ENCODE assay signal across 14 cellular contexts in the genomic region with DNA sequence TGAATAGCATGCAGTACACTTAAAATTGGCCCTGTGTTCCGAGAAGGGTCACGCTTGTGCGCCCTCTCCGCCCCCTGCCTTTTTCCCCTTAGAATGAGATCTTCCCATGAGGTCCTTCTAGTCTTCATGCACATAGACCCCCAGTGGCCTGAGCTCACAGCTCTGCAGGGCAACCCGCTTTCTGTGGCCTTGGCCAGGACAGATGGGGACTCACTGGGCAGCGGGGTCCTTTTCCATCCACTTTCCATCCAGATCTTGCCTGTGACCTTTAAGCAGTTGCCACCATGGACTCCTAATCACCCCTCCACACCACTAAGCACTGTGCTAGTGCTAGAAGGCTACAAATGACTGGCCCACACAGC.
DNase-seq lines count a peak whose midpoint lies in the region; ATAC-seq and TF ChIP-seq lines count a peak whose summit lies in the region.
"Had no signal": no experiment of that assay in that cellular context is flagged by ENCODE, and none has a peak within 500 bp of the region (broad histone marks: within the 10 kb centered on the region; RNA-seq: fewer than 3 reads in every experiment).

No MANE protein-coding gene starts in this region.

- H3K36me3 ChIP-seq in sigmoid colon (no peaks in the 10 kb centered on the region), suprapubic skin (no peaks in the 10 kb centered on the region)

- intact Hi-C loops in sigmoid colon (cut with DNase I) (no loop called here), dorsolateral prefrontal cortex (cut with DNase I) (no loop called here)

- H3K9me3 ChIP-seq in sigmoid colon (no peaks in the 10 kb centered on the region), suprapubic skin (no peaks in the 10 kb centered on the region)

- H3K27ac ChIP-seq in sigmoid colon (no peak overlapping the region), suprapubic skin (no peak overlapping the region), dorsolateral prefrontal cortex (no peak overlapping the region)

- H3K27ac Mint-ChIP-seq in activated naive CD8-positive, alpha-beta T cell treated with anti-CD3 and anti-CD28 coated beads, Interleukin-2, amount 10 ng/mL, durations not matched to agents 7 days and 5 days: no peak overlapping the region
- H3K27ac Mint-ChIP-seq in activated naive CD8-positive, alpha-beta T cell treated with anti-CD3 and anti-CD28 coated beads for 36 hours: no peak overlapping the region
- H3K27ac Mint-ChIP-seq in chondrocyte (ENCODE audit: unreplicated experiment): no peak overlapping the region
- H3K27ac Mint-ChIP-seq: B cell; CD4-positive, alpha-beta T cell; GM23338; H9 had no signal

- H3K4me3 ChIP-seq in sigmoid colon: no peak overlapping the region
- no peak overlapping the region for H3K4me3 ChIP-seq in suprapubic skin
- H3K4me3 ChIP-seq in dorsolateral prefrontal cortex: no peak overlapping the region
- H3K4me3 ChIP-seq: GM23338 had no signal

- WGBS in sigmoid colon, 2 donors: 96 to 98% methylated on average over 6 of the region's 6 CpGs
- 97% methylated on average over 6 of the region's 6 CpGs for WGBS in suprapubic skin

- peaks cover 9% of the 10 kb centered on the region for H3K27me3 Mint-ChIP-seq in activated naive CD8-positive, alpha-beta T cell treated with anti-CD3 and anti-CD28 coated beads, Interleukin-2, amount 10 ng/mL, durations not matched to agents 7 days and 5 days
- no peaks in the 10 kb centered on the region for H3K27me3 Mint-ChIP-seq in activated naive CD8-positive, alpha-beta T cell treated with anti-CD3 and anti-CD28 coated beads for 36 hours
- peaks cover 25% of the 10 kb centered on the region for H3K27me3 Mint-ChIP-seq in chondrocyte (ENCODE audit: low read depth)
- H3K27me3 Mint-ChIP-seq: CD4-positive, alpha-beta T cell had no signal

- TF ChIP-seq POLR2A in sigmoid colon (IDR thresholded peaks at IDR 0.05) (no peak), suprapubic skin (IDR thresholded peaks at IDR 0.05) (no peak)

- no peaks in the 10 kb centered on the region for H3K36me3 Mint-ChIP-seq in activated naive CD8-positive, alpha-beta T cell treated with anti-CD3 and anti-CD28 coated beads, Interleukin-2, amount 10 ng/mL, durations not matched to agents 7 days and 5 days
- H3K36me3 Mint-ChIP-seq in activated naive CD8-positive, alpha-beta T cell treated with anti-CD3 and anti-CD28 coated beads for 36 hours: no peaks in the 10 kb centered on the region
- peaks cover 3% of the 10 kb centered on the region for H3K36me3 Mint-ChIP-seq in chondrocyte (ENCODE audit: low read depth)

- no peaks in the 10 kb centered on the region for H3K4me1 ChIP-seq in sigmoid colon
- H3K4me1 ChIP-seq in suprapubic skin: peaks cover 9% of the 10 kb centered on the region

- no peaks in the 10 kb centered on the region for H3K27me3 ChIP-seq in sigmoid colon
- peaks cover 4% of the 10 kb centered on the region for H3K27me3 ChIP-seq in suprapubic skin
- peaks cover 0 to 15% (median 0%) of the 10 kb centered on the region in 45 donors for H3K27me3 ChIP-seq in dorsolateral prefrontal cortex

- peak; percentile 10 for DNase-seq in activated naive CD8-positive, alpha-beta T cell treated with anti-CD3 and anti-CD28 coated beads, Interleukin-2, amount 10 ng/mL, durations not matched to agents 7 days and 5 days
- DNase-seq in activated naive CD8-positive, alpha-beta T cell treated with anti-CD3 and anti-CD28 coated beads for 36 hours: no peak
- DNase-seq in chondrocyte (ENCODE audit: low spot score): peak; percentile 52
- DNase-seq in sigmoid colon: peak; percentile 40
- no peak for DNase-seq in medulla oblongata (ENCODE audit: extremely low spot score)
- DNase-seq in suprapubic skin (ENCODE audit: low spot score in 2 of 2): no peak
- DNase-seq in dorsolateral prefrontal cortex: no peak
- DNase-seq: C1 segment of cervical spinal cord; Calu3; CD4-positive, alpha-beta T cell; DMS 273 treated with DMSO at 0.1 percent for 48 hours; H9 had no signal

- H3K4me3 Mint-ChIP-seq in activated naive CD8-positive, alpha-beta T cell treated with anti-CD3 and anti-CD28 coated beads, Interleukin-2, amount 10 ng/mL, durations not matched to agents 7 days and 5 days: no peak overlapping the region
- no peak overlapping the region for H3K4me3 Mint-ChIP-seq in activated naive CD8-positive, alpha-beta T cell treated with anti-CD3 and anti-CD28 coated beads for 36 hours
- H3K4me3 Mint-ChIP-seq in chondrocyte (ENCODE audit: unreplicated experiment): no peak overlapping the region
- H3K4me3 Mint-ChIP-seq: B cell; CD4-positive, alpha-beta T cell; GM23338; H9 had no signal

- H3K9me3 Mint-ChIP-seq in activated naive CD8-positive, alpha-beta T cell treated with anti-CD3 and anti-CD28 coated beads, Interleukin-2, amount 10 ng/mL, durations not matched to agents 7 days and 5 days: no peaks in the 10 kb centered on the region
- H3K9me3 Mint-ChIP-seq in activated naive CD8-positive, alpha-beta T cell treated with anti-CD3 and anti-CD28 coated beads for 36 hours: no peaks in the 10 kb centered on the region
- H3K9me3 Mint-ChIP-seq in chondrocyte (ENCODE audit: low read depth): no peaks in the 10 kb centered on the region
- H3K9me3 Mint-ChIP-seq: CD4-positive, alpha-beta T cell; GM23338; H9 had no signal

- POLR2A ChIA-PET in activated naive CD8-positive, alpha-beta T cell treated with anti-CD3 and anti-CD28 coated beads, Interleukin-2, amount 10 ng/mL, durations not matched to agents 7 days and 5 days (lab: Charles Lee): no interaction called here

- no peak for ATAC-seq in activated naive CD8-positive, alpha-beta T cell treated with anti-CD3 and anti-CD28 coated beads, Interleukin-2, amount 10 ng/mL, durations not matched to agents 7 days and 5 days (ENCODE audit: low read depth)
- ATAC-seq: GM23338 had no signal

- TF ChIP-seq EP300 in sigmoid colon (IDR thresholded peaks at IDR 0.05) (no peak), suprapubic skin (IDR thresholded peaks at IDR 0.05) (no peak)

- peaks cover 3% of the 10 kb centered on the region for H3K4me1 Mint-ChIP-seq in activated naive CD8-positive, alpha-beta T cell treated with anti-CD3 and anti-CD28 coated beads, Interleukin-2, amount 10 ng/mL, durations not matched to agents 7 days and 5 days
- H3K4me1 Mint-ChIP-seq in activated naive CD8-positive, alpha-beta T cell treated with anti-CD3 and anti-CD28 coated beads for 36 hours: peaks cover 2% of the 10 kb centered on the region
- no peaks in the 10 kb centered on the region for H3K4me1 Mint-ChIP-seq in chondrocyte (ENCODE audit: low read depth)
- H3K4me1 Mint-ChIP-seq: B cell had no signal

- TF ChIP-seq CTCF in chondrocyte (IDR thresholded peaks at IDR 0.05) (no peak), sigmoid colon (IDR thresholded peaks at IDR 0.05) (no peak), suprapubic skin (IDR thresholded peaks at IDR 0.05) (no peak), dorsolateral prefrontal cortex (IDR thresholded peaks at IDR 0.05 in 54 of 56, conservative IDR thresholded peaks at IDR 0.05 in 2 of 56; ENCODE audit: low read depth in 1 of 56, partially characterized antibody in 56 of 56) (no peak)

Comparison
In these comparisons a context has a peak if more than half of its experiments do, and no peak if none do; other contexts are left out.
1. DNase-seq: peak in activated naive CD8-positive, alpha-beta T cell treated with anti-CD3 and anti-CD28 coated beads, Interleukin-2, amount 10 ng/mL, durations not matched to agents 7 days and 5 days (single experiment), chondrocyte (single experiment) and sigmoid colon (single experiment); none in activated naive CD8-positive, alpha-beta T cell treated with anti-CD3 and anti-CD28 coated beads for 36 hours (single experiment), medulla oblongata (single experiment), suprapubic skin (0 of 2) and dorsolateral prefrontal cortex (0 of 10).